In genomic region chr9:89379031-89379430, GRCh38 we compare ENCODE assay signal across 18 cellular contexts.
DNase-seq lines count a peak whose midpoint lies in the region; ATAC-seq lines count a peak whose summit lies in the region.
"Had no signal": no experiment of that assay in that cellular context is flagged by ENCODE, and none has a peak within 500 bp of the region (broad histone marks: within the 10 kb centered on the region; RNA-seq: fewer than 3 reads in every experiment).

No MANE protein-coding gene starts in this region.

- no peaks in the 10 kb centered on the region for H3K27me3 Mint-ChIP-seq in stimulated activated naive CD8-positive, alpha-beta T cell treated with anti-CD3 and anti-CD28 coated beads, Interleukin-15, Interleukin-2, amounts not matched to agents 100 ng/mL and 50 ng/mL, for 24 hours
- H3K27me3 Mint-ChIP-seq in activated CD4-positive, alpha-beta memory T cell treated with anti-CD3 and anti-CD28 coated beads, Interleukin-2, amount 10 ng/mL, durations not matched to agents 7 days and 5 days, result no peaks in the 10 kb centered on the region
- H3K27me3 Mint-ChIP-seq in immature natural killer cell (ENCODE audit: low read depth in 3 of 3), result peaks cover 7 to 25% (median 22%) of the 10 kb centered on the region in 3 donors
- H3K27me3 Mint-ChIP-seq: naive B cell had no signal

- peak overlapping the region; percentile 76 for H3K27ac Mint-ChIP-seq in stimulated activated naive CD8-positive, alpha-beta T cell treated with anti-CD3 and anti-CD28 coated beads, Interleukin-15, Interleukin-2, amounts not matched to agents 100 ng/mL and 50 ng/mL, for 24 hours
- H3K27ac Mint-ChIP-seq in activated CD4-positive, alpha-beta memory T cell treated with anti-CD3 and anti-CD28 coated beads, Interleukin-2, amount 10 ng/mL, durations not matched to agents 7 days and 5 days, result peak overlapping the region; percentile 52
- H3K27ac Mint-ChIP-seq in immature natural killer cell, result peak overlapping the region in 4 of 6 donors; percentile 14 to 89 (median 50)

- CTCF ChIA-PET in activated CD4-positive, alpha-beta memory T cell treated with anti-CD3 and anti-CD28 coated beads, Interleukin-2, amount 10 ng/mL, durations not matched to agents 7 days and 5 days (lab: Charles Lee), result interaction anchor here (1.3 to 2.7 kb wide), 2 partner anchors 14 to 170 kb away, joined by 3 to 11 read pairs; no protein-coding TSS in a partner anchor

- peaks cover 78% of the 10 kb centered on the region for H3K4me1 Mint-ChIP-seq in stimulated activated naive CD8-positive, alpha-beta T cell treated with anti-CD3 and anti-CD28 coated beads, Interleukin-15, Interleukin-2, amounts not matched to agents 100 ng/mL and 50 ng/mL, for 24 hours (ENCODE audit: low read depth)
- H3K4me1 Mint-ChIP-seq in activated CD4-positive, alpha-beta memory T cell treated with anti-CD3 and anti-CD28 coated beads, Interleukin-2, amount 10 ng/mL, durations not matched to agents 7 days and 5 days, result peaks cover 70% of the 10 kb centered on the region
- peaks cover 24 to 45% of the 10 kb centered on the region in 2 donors for H3K4me1 Mint-ChIP-seq in immature natural killer cell

- peaks cover 78% of the 10 kb centered on the region for H3K36me3 Mint-ChIP-seq in stimulated activated naive CD8-positive, alpha-beta T cell treated with anti-CD3 and anti-CD28 coated beads, Interleukin-15, Interleukin-2, amounts not matched to agents 100 ng/mL and 50 ng/mL, for 24 hours (ENCODE audit: low read depth)
- peaks cover 71% of the 10 kb centered on the region for H3K36me3 Mint-ChIP-seq in activated CD4-positive, alpha-beta memory T cell treated with anti-CD3 and anti-CD28 coated beads, Interleukin-2, amount 10 ng/mL, durations not matched to agents 7 days and 5 days (ENCODE audit: low read depth)
- peaks cover 9 to 46% (median 37%) of the 10 kb centered on the region in 3 donors for H3K36me3 Mint-ChIP-seq in immature natural killer cell

- no peak for ATAC-seq in stimulated activated naive CD8-positive, alpha-beta T cell treated with anti-CD3 and anti-CD28 coated beads, Interleukin-15, Interleukin-2, amounts not matched to agents 100 U/mL and 50 U/mL, for 24 hours
- no peak for ATAC-seq in HG03097 (IDR thresholded peaks at IDR 0.05; ENCODE audit: low FRiP score, unreplicated experiment)
- ATAC-seq: left colon, sciatic nerve, WTC11 had no signal

- POLR2A ChIA-PET in activated CD4-positive, alpha-beta memory T cell treated with anti-CD3 and anti-CD28 coated beads, Interleukin-2, amount 10 ng/mL, durations not matched to agents 7 days and 5 days (lab: Charles Lee), result interaction anchor here (1.2 to 1.6 kb wide), 2 partner anchors 10 to 20 kb away, joined by 3 to 5 read pairs; no protein-coding TSS in a partner anchor

- DNase-seq in stimulated activated naive CD8-positive, alpha-beta T cell treated with anti-CD3 and anti-CD28 coated beads, Interleukin-15, Interleukin-2, amounts not matched to agents 100 U/mL and 50 U/mL, for 24 hours, result no peak
- no peak for DNase-seq in activated CD4-positive, alpha-beta memory T cell treated with anti-CD3 and anti-CD28 coated beads, Interleukin-2, amount 10 ng/mL, durations not matched to agents 7 days and 5 days
- DNase-seq in immature natural killer cell, result no peak
- no peak for DNase-seq in NCI-H187 (lab: John Stamatoyannopoulos, UW)
- no peak for DNase-seq in NCI-H2081 (lab: John Stamatoyannopoulos, UW)
- DNase-seq: anterior cingulate cortex, DMS79, head of caudate nucleus, left colon, mesendoderm, naive B cell, NCI-H1694 treated with DMSO at 0.1 percent for 48 hours, T1000, testis had no signal

- H3K9me3 Mint-ChIP-seq in stimulated activated naive CD8-positive, alpha-beta T cell treated with anti-CD3 and anti-CD28 coated beads, Interleukin-15, Interleukin-2, amounts not matched to agents 100 ng/mL and 50 ng/mL, for 24 hours, result no peaks in the 10 kb centered on the region
- H3K9me3 Mint-ChIP-seq in activated CD4-positive, alpha-beta memory T cell treated with anti-CD3 and anti-CD28 coated beads, Interleukin-2, amount 10 ng/mL, durations not matched to agents 7 days and 5 days, result no peaks in the 10 kb centered on the region
- no peaks in the 10 kb centered on the region for H3K9me3 Mint-ChIP-seq in immature natural killer cell
- H3K9me3 Mint-ChIP-seq: naive B cell, WTC11 had no signal

- H3K4me3 Mint-ChIP-seq in stimulated activated naive CD8-positive, alpha-beta T cell treated with anti-CD3 and anti-CD28 coated beads, Interleukin-15, Interleukin-2, amounts not matched to agents 100 ng/mL and 50 ng/mL, for 24 hours, result no peak overlapping the region
- no peak overlapping the region for H3K4me3 Mint-ChIP-seq in activated CD4-positive, alpha-beta memory T cell treated with anti-CD3 and anti-CD28 coated beads, Interleukin-2, amount 10 ng/mL, durations not matched to agents 7 days and 5 days
- no peak overlapping the region for H3K4me3 Mint-ChIP-seq in immature natural killer cell
- H3K4me3 Mint-ChIP-seq: WTC11 had no signal
